ENCODE assay signal across 1 cellular context in the genomic region with DNA sequence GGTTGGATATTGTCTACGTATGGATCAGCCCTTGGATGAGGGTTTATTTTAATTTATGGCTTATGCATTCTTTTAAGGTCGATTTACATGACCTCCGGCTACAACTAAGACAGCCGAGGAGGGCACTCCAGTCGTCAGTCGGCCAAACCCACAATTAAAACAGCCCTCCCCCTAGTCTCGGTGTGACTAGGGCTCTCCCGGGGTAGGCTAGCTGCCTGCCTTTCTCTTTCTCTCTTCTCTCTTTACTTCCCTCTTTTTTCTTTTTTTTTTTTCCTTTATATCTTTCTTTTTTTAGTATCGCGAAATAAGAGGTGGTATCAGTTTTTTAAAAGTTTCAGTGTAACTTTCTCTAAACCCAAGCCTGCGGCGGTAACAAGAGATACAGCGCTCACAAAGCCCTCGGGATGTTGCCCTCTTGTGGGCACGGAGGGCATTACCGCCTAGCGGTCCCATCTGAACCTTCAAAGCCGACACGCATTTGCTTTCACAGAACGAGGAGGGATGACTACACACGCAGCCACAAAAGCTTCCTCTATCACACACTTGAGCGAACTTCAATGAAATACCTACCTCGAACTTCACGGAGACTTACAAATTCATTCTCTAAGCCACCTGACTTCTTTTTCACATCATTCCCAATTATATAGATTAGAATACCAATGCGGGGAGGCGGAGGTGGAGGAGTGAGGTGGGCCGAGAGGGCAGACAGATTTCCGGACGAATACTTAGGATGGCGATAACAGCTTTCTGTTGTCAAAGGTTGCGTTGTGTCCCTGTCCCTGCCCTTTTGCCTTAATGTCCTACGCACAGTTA.
TF ChIP-seq lines count a peak whose summit lies in the region.

No MANE protein-coding gene starts in this region.

TF ChIP-seq in HepG2, 621 proteins besides CTCF, POLR2A, EP300 and RAD21 (continued from another document and continues in another):
- TF ChIP-seq ZNF318 (CRISPR knock-in tag; IDR thresholded peaks at IDR 0.05) (no peak), ZNF784 (CRISPR knock-in tag; IDR thresholded peaks at IDR 0.05; ENCODE audit: borderline replicate concordance) (no peak), ZNF747 (CRISPR knock-in tag; IDR thresholded peaks at IDR 0.05; ENCODE audit: borderline replicate concordance) (no peak), STAG1 (CRISPR knock-in tag; IDR thresholded peaks at IDR 0.05) (peak; percentile 88), ZNF891 (CRISPR knock-in tag; IDR thresholded peaks at IDR 0.05) (no peak), KLF6 (CRISPR knock-in tag; IDR thresholded peaks at IDR 0.05) (no peak), MIER2 (CRISPR knock-in tag; IDR thresholded peaks at IDR 0.05) (0 out of 2 replicates have a peak, but pooled peaks have one; percentile 39), ZNF563 (CRISPR knock-in tag; IDR thresholded peaks at IDR 0.05) (no peak), ATF4 (CRISPR knock-in tag; IDR thresholded peaks at IDR 0.05) (no peak), KAT8 (CRISPR knock-in tag; IDR thresholded peaks at IDR 0.05) (0 out of 2 replicates have a peak, but pooled peaks have one; percentile 27), ZNF749 (CRISPR knock-in tag; IDR thresholded peaks at IDR 0.05; ENCODE audit: borderline replicate concordance) (no peak), CEBPG (CRISPR knock-in tag; IDR thresholded peaks at IDR 0.05) (no peak), ERF (CRISPR knock-in tag; IDR thresholded peaks at IDR 0.05) (0 out of 2 replicates have a peak, but pooled peaks have one; percentile 40), TFDP2 (CRISPR knock-in tag; IDR thresholded peaks at IDR 0.05) (no peak), BCL3 (CRISPR knock-in tag; IDR thresholded peaks at IDR 0.05) (no peak), HMG20A (CRISPR knock-in tag; IDR thresholded peaks at IDR 0.05; ENCODE audit: borderline replicate concordance) (peak; percentile 47; the same call in 1 of the 2 replicates), ATM (IDR thresholded peaks at IDR 0.05; ENCODE audit: borderline replicate concordance) (no peak), ZSCAN5A (CRISPR knock-in tag; IDR thresholded peaks at IDR 0.05; ENCODE audit: borderline replicate concordance) (no peak), FOXA1 (IDR thresholded peaks at IDR 0.05) (no peak), FOXA1 (CRISPR knock-in tag; IDR thresholded peaks at IDR 0.05) (0 out of 2 replicates have a peak, but pooled peaks have one; percentile 11), NFAT5 (CRISPR knock-in tag; IDR thresholded peaks at IDR 0.05) (no peak), KLF16 (CRISPR knock-in tag; IDR thresholded peaks at IDR 0.05) (peak in 1 of 2 experiments; percentile 61; a peak in 2 of 4 replicates), ZNF20 (CRISPR knock-in tag; IDR thresholded peaks at IDR 0.05) (no peak), MIXL1 (CRISPR knock-in tag; IDR thresholded peaks at IDR 0.05) (no peak), JUND (CRISPR knock-in tag; IDR thresholded peaks at IDR 0.05) (no peak), CBX2 (IDR thresholded peaks at IDR 0.05; ENCODE audit: low read depth, low read length) (no peak; the same call in 1 of the 2 replicates), CBX2 (CRISPR knock-in tag; IDR thresholded peaks at IDR 0.05; ENCODE audit: low read depth) (0 out of 2 replicates have a peak, but pooled peaks have one; percentile 25)
- TF ChIP-seq, protein P1, sequence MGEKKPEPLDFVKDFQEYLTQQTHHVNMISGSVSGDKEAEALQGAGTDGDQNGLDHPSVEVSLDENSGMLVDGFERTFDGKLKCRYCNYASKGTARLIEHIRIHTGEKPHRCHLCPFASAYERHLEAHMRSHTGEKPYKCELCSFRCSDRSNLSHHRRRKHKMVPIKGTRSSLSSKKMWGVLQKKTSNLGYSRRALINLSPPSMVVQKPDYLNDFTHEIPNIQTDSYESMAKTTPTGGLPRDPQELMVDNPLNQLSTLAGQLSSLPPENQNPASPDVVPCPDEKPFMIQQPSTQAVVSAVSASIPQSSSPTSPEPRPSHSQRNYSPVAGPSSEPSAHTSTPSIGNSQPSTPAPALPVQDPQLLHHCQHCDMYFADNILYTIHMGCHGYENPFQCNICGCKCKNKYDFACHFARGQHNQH (CRISPR knock-in tag; IDR thresholded peaks at IDR 0.05): peak; percentile 34; the same call in 1 of the 2 replicates
- TF ChIP-seq, protein P2, sequence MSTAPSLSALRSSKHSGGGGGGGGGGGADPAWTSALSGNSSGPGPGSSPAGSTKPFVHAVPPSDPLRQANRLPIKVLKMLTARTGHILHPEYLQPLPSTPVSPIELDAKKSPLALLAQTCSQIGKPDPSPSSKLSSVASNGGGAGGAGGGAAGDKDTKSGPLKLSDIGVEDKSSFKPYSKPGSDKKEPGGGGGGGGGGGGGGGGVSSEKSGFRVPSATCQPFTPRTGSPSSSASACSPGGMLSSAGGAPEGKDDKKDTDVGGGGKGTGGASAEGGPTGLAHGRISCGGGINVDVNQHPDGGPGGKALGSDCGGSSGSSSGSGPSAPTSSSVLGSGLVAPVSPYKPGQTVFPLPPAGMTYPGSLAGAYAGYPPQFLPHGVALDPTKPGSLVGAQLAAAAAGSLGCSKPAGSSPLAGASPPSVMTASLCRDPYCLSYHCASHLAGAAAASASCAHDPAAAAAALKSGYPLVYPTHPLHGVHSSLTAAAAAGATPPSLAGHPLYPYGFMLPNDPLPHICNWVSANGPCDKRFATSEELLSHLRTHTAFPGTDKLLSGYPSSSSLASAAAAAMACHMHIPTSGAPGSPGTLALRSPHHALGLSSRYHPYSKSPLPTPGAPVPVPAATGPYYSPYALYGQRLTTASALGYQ (CRISPR knock-in tag; IDR thresholded peaks at IDR 0.05): no peak
